In genomic region chr10:49005270-49005669, GRCh38 we compare ENCODE assay signal across 20 cellular contexts.
"Had no signal": no experiment of that assay in that cellular context is flagged by ENCODE, and none has a peak within 500 bp of the region (broad histone marks: within the 10 kb centered on the region; RNA-seq: fewer than 3 reads in every experiment).

No MANE protein-coding gene starts in this region.

- H3K4me1 Mint-ChIP-seq: stimulated activated memory B cell treated with anti-CD40 and anti-IgM and Interleukin-4, amounts not matched to agents 10 μg/mL and 1 μg/mL and 100 μg/mL, for 72 hours had no signal

- H3K4me2 ChIP-seq: neural progenitor cell, smooth muscle cell had no signal

- DNase-seq: colonic mucosa; dermis blood vessel endothelial cell; erythroblast; gastrocnemius medialis; glutamatergic neuron; left ventricle myocardium inferior; mesenchymal stem cell; midbrain; nucleus accumbens; stimulated activated CD4-positive, alpha-beta T cell treated with anti-CD3 and anti-CD28 coated beads, Interleukin-4, amount 100 ng/mL, for 1 hour; stimulated activated CD8-positive, alpha-beta memory T cell treated with anti-CD3 and anti-CD28 coated beads, Interleukin-4, amount 100 ng/mL, for 48 hours; trophoblast cell had no signal

- H3K27ac Mint-ChIP-seq: natural killer cell treated with Interleukin-12 subunit alpha and Interleukin-12 subunit beta and Interleukin-15 and Interleukin-18, amount 100 ng/mL, for 72 hours; neural progenitor cell; stimulated activated memory B cell treated with anti-CD40 and anti-IgM and Interleukin-4, amounts not matched to agents 10 μg/mL and 1 μg/mL and 100 μg/mL, for 72 hours; stimulated activated naive CD8-positive, alpha-beta T cell treated with anti-CD3 and anti-CD28 coated beads, Interleukin-15, Interleukin-2, amounts not matched to agents 100 ng/mL and 50 ng/mL, for 24 hours had no signal

- H2AFZ ChIP-seq: neural progenitor cell had no signal

- H3K27me3 ChIP-seq: colonic mucosa, gastrocnemius medialis, neural progenitor cell had no signal

- H3K9ac ChIP-seq: neural progenitor cell had no signal

- ATAC-seq: natural killer cell treated with Interleukin-12 subunit alpha and Interleukin-12 subunit beta and Interleukin-15 and Interleukin-18, amount 100 ng/mL, for 72 hours; stimulated activated memory B cell treated with anti-CD40 and anti-IgM and Interleukin-4, amounts not matched to agents 10 μg/mL and 1 μg/mL and 100 μg/mL, for 72 hours had no signal

- H3K27ac ChIP-seq: colonic mucosa, gastrocnemius medialis, left ventricle myocardium inferior, neural progenitor cell had no signal

- H3K9me3 Mint-ChIP-seq: natural killer cell treated with Interleukin-12 subunit alpha and Interleukin-12 subunit beta and Interleukin-15 and Interleukin-18, amount 100 ng/mL, for 72 hours; neural progenitor cell; stimulated activated memory B cell treated with anti-CD40 and anti-IgM and Interleukin-4, amounts not matched to agents 10 μg/mL and 1 μg/mL and 100 μg/mL, for 72 hours; stimulated activated naive CD8-positive, alpha-beta T cell treated with anti-CD3 and anti-CD28 coated beads, Interleukin-15, Interleukin-2, amounts not matched to agents 100 ng/mL and 50 ng/mL, for 24 hours had no signal

- H3K27me3 Mint-ChIP-seq: stimulated activated memory B cell treated with anti-CD40 and anti-IgM and Interleukin-4, amounts not matched to agents 10 μg/mL and 1 μg/mL and 100 μg/mL, for 72 hours; stimulated activated naive CD8-positive, alpha-beta T cell treated with anti-CD3 and anti-CD28 coated beads, Interleukin-15, Interleukin-2, amounts not matched to agents 100 ng/mL and 50 ng/mL, for 24 hours had no signal

- H3K9me3 ChIP-seq: colonic mucosa, gastrocnemius medialis, left ventricle myocardium inferior had no signal

- H3K4me3 ChIP-seq: colonic mucosa, gastrocnemius medialis, left ventricle myocardium inferior, lung, neural progenitor cell, smooth muscle cell had no signal

- H3K4me1 ChIP-seq: neural progenitor cell had no signal

- H3K36me3 Mint-ChIP-seq: natural killer cell treated with Interleukin-12 subunit alpha and Interleukin-12 subunit beta and Interleukin-15 and Interleukin-18, amount 100 ng/mL, for 72 hours; stimulated activated memory B cell treated with anti-CD40 and anti-IgM and Interleukin-4, amounts not matched to agents 10 μg/mL and 1 μg/mL and 100 μg/mL, for 72 hours had no signal

- H3K4me3 Mint-ChIP-seq: natural killer cell treated with Interleukin-12 subunit alpha and Interleukin-12 subunit beta and Interleukin-15 and Interleukin-18, amount 100 ng/mL, for 72 hours; neural progenitor cell; stimulated activated memory B cell treated with anti-CD40 and anti-IgM and Interleukin-4, amounts not matched to agents 10 μg/mL and 1 μg/mL and 100 μg/mL, for 72 hours; stimulated activated naive CD8-positive, alpha-beta T cell treated with anti-CD3 and anti-CD28 coated beads, Interleukin-15, Interleukin-2, amounts not matched to agents 100 ng/mL and 50 ng/mL, for 24 hours had no signal

- FAIRE-seq: endothelial cell of umbilical vein, keratinocyte had no signal

- H3K36me3 ChIP-seq: colonic mucosa, gastrocnemius medialis, left ventricle myocardium inferior, neural progenitor cell had no signal
